16 cellular contexts compared by ENCODE assay signal in the genomic region with DNA sequence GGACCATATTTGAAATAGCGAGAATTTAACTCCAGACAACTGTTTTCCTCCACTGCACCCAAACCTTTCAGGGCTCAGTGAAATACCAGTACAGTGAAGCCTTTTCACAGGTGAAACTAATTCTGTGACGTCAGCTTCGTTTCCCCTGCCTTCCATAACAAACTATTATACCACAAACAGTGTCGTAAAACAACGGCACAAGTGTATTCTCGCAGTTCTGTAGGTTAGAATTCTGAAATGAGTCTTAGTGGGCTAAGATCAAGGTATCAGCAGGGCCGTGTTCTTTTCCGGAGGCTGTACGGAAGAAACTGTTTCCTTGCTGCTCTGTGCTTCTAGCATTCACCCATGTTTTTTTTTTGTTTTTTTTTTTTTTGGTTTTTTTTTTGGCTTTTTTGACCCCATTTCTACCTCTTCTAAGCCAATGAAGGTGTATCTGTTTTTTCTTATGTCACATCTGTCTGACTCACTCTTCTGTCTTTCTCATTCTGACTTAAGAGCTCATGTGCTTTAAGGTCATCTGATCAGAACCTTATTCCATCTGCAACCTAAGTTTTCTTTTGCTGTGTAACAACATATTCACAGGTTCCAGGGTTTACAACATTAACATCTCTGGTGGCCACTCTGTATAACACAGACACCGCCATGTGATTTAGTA.
"Had no signal": no experiment of that assay in that cellular context is flagged by ENCODE, and none has a peak within 500 bp of the region (broad histone marks: within the 10 kb centered on the region; RNA-seq: fewer than 3 reads in every experiment).

No MANE protein-coding gene starts in this region.

- DNase-seq: activated CD4-positive, alpha-beta T cell treated with anti-CD3 and anti-CD28 coated beads, Interleukin-2, amount 50 U/mL, for 1 hour; activated gamma-delta T cell treated with Interleukin-2 at 50 U/mL for 16 hours; amygdala; heart right ventricle; islet precursor cell; left cardiac atrium; midbrain; spleen; stimulated activated CD4-positive, alpha-beta T cell treated with anti-CD3 and anti-CD28 coated beads, Interleukin-4, amount 100 ng/mL, for 1 hour; T1000; tibial artery had no signal

- H3K4me3 ChIP-seq: heart right ventricle, prostate gland, spleen, tibial artery had no signal

- H3K27ac Mint-ChIP-seq: activated naive CD8-positive, alpha-beta T cell; natural killer cell treated with Interleukin-12 subunit alpha and Interleukin-12 subunit beta and Interleukin-15 and Interleukin-18, amount 100 ng/mL, for 72 hours; stimulated activated naive CD8-positive, alpha-beta T cell treated with anti-CD3 and anti-CD28 coated beads, Interleukin-15, Interleukin-2, amounts not matched to agents 100 ng/mL and 50 ng/mL, for 24 hours; WTC11 had no signal

- H3K27ac ChIP-seq: heart right ventricle, prostate gland, spleen, tibial artery had no signal

- H3K36me3 Mint-ChIP-seq: WTC11 had no signal

- H3K36me3 ChIP-seq: prostate gland had no signal

- H3K27me3 Mint-ChIP-seq: activated naive CD8-positive, alpha-beta T cell; natural killer cell treated with Interleukin-12 subunit alpha and Interleukin-12 subunit beta and Interleukin-15 and Interleukin-18, amount 100 ng/mL, for 72 hours; stimulated activated naive CD8-positive, alpha-beta T cell treated with anti-CD3 and anti-CD28 coated beads, Interleukin-15, Interleukin-2, amounts not matched to agents 100 ng/mL and 50 ng/mL, for 24 hours had no signal

- H3K9me3 Mint-ChIP-seq: natural killer cell treated with Interleukin-12 subunit alpha and Interleukin-12 subunit beta and Interleukin-15 and Interleukin-18, amount 100 ng/mL, for 72 hours; stimulated activated naive CD8-positive, alpha-beta T cell treated with anti-CD3 and anti-CD28 coated beads, Interleukin-15, Interleukin-2, amounts not matched to agents 100 ng/mL and 50 ng/mL, for 24 hours; WTC11 had no signal

- H3K9me3 ChIP-seq: heart right ventricle, prostate gland, spleen, tibial artery had no signal

- H3K4me3 Mint-ChIP-seq: activated naive CD8-positive, alpha-beta T cell; natural killer cell treated with Interleukin-12 subunit alpha and Interleukin-12 subunit beta and Interleukin-15 and Interleukin-18, amount 100 ng/mL, for 72 hours; stimulated activated naive CD8-positive, alpha-beta T cell treated with anti-CD3 and anti-CD28 coated beads, Interleukin-15, Interleukin-2, amounts not matched to agents 100 ng/mL and 50 ng/mL, for 24 hours; WTC11 had no signal

- H3K4me1 ChIP-seq: prostate gland, spleen, tibial artery had no signal

- H3K27me3 ChIP-seq: heart right ventricle, spleen, tibial artery had no signal

- ATAC-seq: heart right ventricle; left cardiac atrium; natural killer cell treated with Interleukin-12 subunit alpha and Interleukin-12 subunit beta and Interleukin-15 and Interleukin-18, amount 100 ng/mL, for 72 hours; WTC11 had no signal
